In the genomic region with DNA sequence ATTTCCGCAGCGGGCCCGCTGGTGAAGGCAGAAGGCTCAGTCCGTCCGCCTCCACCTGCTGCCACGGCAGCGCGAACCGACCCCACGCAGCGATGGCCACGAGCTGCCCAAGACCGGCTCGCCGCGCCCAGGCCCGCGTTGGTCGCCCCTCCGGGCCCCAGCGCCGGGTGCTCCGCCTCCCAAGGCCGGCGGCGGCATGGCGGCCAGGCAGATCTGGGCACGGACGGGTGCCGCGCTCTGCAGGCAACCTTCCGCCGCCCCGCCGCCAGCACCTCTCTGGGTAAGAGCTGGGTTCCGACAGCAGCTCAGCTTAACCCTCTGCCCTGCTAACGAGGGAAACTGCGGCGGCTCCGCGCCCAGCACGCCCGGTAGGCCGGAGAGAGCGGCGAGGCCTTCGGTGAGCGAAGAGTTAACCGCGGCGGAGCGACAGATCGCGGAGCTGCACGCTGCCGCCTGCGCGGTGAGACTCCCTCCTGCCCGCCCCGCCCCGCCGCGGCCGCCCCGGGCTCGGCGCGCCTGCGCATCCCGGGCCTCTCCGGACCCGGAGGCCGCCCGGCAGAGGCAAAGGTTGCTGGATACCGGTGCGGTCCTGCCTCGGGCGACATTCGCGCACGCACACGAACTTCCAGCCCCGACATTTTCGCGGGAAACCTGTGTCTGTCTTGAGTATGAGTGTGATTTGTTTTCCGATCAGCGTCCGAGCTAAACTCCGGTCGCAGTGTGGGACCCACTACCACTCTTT, we compare ENCODE assay signal across 1 cellular context.
A peak's percentile ranks its signal among the peaks of the same experiment; 100 is the strongest.
TF ChIP-seq lines count a peak whose summit lies in the region.

TSS of gene C1orf53 (plus strand) at position 177 of the 742 bp plus-strand sequence. CDS start at position 197, 20 bp downstream.

TF ChIP-seq in GM12878, 131 proteins besides CTCF, POLR2A, EP300 and RAD21 (continued from another document and continues in another):
- TF ChIP-seq POU2F2 (IDR thresholded peaks at IDR 0.05; ENCODE audit: borderline replicate concordance, low read depth, low read length): no peak
- no peak for TF ChIP-seq SKIL (IDR thresholded peaks at IDR 0.05; ENCODE audit: low read depth, poor library complexity, severe bottlenecking)
- TF ChIP-seq, protein P1, sequence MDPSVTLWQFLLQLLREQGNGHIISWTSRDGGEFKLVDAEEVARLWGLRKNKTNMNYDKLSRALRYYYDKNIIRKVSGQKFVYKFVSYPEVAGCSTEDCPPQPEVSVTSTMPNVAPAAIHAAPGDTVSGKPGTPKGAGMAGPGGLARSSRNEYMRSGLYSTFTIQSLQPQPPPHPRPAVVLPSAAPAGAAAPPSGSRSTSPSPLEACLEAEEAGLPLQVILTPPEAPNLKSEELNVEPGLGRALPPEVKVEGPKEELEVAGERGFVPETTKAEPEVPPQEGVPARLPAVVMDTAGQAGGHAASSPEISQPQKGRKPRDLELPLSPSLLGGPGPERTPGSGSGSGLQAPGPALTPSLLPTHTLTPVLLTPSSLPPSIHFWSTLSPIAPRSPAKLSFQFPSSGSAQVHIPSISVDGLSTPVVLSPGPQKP (IDR thresholded peaks at IDR 0.05; ENCODE audit: low read depth, low read length): no peak; the same call in 1 of the 2 replicates
- no peak for TF ChIP-seq ATF7 (IDR thresholded peaks at IDR 0.05; ENCODE audit: low read depth)
- TF ChIP-seq BMI1 (IDR thresholded peaks at IDR 0.05; ENCODE audit: borderline replicate concordance): no peak
- 0 out of 2 replicates have a peak, but pooled peaks have one; percentile 17 for TF ChIP-seq CREM (IDR thresholded peaks at IDR 0.05; ENCODE audit: low read depth)
- 0 out of 2 replicates have a peak, but pooled peaks have one; percentile 10 for TF ChIP-seq PML (IDR thresholded peaks at IDR 0.05; ENCODE audit: low read length)
- TF ChIP-seq MEF2B (IDR thresholded peaks at IDR 0.05; ENCODE audit: partially characterized antibody, poor library complexity, severe bottlenecking): no peak
- no peak for TF ChIP-seq CREB1 (IDR thresholded peaks at IDR 0.05; ENCODE audit: low read depth)
- TF ChIP-seq ZNF274 (IDR thresholded peaks at IDR 0.05; ENCODE audit: insufficient read depth, insufficient read length): no peak
- TF ChIP-seq JUND (IDR thresholded peaks at IDR 0.05; ENCODE audit: low read depth, low read length): no peak
- TF ChIP-seq, protein P2, sequence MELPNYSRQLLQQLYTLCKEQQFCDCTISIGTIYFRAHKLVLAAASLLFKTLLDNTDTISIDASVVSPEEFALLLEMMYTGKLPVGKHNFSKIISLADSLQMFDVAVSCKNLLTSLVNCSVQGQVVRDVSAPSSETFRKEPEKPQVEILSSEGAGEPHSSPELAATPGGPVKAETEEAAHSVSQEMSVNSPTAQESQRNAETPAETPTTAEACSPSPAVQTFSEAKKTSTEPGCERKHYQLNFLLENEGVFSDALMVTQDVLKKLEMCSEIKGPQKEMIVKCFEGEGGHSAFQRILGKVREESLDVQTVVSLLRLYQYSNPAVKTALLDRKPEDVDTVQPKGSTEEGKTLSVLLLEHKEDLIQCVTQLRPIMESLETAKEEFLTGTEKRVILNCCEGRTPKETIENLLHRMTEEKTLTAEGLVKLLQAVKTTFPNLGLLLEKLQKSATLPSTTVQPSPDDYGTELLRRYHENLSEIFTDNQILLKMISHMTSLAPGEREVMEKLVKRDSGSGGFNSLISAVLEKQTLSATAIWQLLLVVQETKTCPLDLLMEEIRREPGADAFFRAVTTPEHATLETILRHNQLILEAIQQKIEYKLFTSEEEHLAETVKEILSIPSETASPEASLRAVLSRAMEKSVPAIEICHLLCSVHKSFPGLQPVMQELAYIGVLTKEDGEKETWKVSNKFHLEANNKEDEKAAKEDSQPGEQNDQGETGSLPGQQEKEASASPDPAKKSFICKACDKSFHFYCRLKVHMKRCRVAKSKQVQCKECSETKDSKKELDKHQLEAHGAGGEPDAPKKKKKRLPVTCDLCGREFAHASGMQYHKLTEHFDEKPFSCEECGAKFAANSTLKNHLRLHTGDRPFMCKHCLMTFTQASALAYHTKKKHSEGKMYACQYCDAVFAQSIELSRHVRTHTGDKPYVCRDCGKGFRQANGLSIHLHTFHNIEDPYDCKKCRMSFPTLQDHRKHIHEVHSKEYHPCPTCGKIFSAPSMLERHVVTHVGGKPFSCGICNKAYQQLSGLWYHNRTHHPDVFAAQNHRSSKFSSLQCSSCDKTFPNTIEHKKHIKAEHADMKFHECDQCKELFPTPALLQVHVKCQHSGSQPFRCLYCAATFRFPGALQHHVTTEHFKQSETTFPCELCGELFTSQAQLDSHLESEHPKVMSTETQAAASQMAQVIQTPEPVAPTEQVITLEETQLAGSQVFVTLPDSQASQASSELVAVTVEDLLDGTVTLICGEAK (IDR thresholded peaks at IDR 0.05; ENCODE audit: borderline replicate concordance): no peak
- TF ChIP-seq, protein P3, sequence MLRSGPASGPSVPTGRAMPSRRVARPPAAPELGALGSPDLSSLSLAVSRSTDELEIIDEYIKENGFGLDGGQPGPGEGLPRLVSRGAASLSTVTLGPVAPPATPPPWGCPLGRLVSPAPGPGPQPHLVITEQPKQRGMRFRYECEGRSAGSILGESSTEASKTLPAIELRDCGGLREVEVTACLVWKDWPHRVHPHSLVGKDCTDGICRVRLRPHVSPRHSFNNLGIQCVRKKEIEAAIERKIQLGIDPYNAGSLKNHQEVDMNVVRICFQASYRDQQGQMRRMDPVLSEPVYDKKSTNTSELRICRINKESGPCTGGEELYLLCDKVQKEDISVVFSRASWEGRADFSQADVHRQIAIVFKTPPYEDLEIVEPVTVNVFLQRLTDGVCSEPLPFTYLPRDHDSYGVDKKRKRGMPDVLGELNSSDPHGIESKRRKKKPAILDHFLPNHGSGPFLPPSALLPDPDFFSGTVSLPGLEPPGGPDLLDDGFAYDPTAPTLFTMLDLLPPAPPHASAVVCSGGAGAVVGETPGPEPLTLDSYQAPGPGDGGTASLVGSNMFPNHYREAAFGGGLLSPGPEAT (IDR thresholded peaks at IDR 0.05; ENCODE audit: low read depth): 0 out of 2 replicates have a peak, but pooled peaks have one; percentile 33
- TF ChIP-seq POLR2AphosphoS5 (IDR thresholded peaks at IDR 0.05; ENCODE audit: low read length): peak; percentile 47; the same call in 1 of the 2 replicates
- TF ChIP-seq ZNF687 (IDR thresholded peaks at IDR 0.05): peak; percentile 74
- no peak for TF ChIP-seq WRNIP1 (IDR thresholded peaks at IDR 0.05; ENCODE audit: borderline replicate concordance, low read depth, low read length)
- TF ChIP-seq, protein P4, sequence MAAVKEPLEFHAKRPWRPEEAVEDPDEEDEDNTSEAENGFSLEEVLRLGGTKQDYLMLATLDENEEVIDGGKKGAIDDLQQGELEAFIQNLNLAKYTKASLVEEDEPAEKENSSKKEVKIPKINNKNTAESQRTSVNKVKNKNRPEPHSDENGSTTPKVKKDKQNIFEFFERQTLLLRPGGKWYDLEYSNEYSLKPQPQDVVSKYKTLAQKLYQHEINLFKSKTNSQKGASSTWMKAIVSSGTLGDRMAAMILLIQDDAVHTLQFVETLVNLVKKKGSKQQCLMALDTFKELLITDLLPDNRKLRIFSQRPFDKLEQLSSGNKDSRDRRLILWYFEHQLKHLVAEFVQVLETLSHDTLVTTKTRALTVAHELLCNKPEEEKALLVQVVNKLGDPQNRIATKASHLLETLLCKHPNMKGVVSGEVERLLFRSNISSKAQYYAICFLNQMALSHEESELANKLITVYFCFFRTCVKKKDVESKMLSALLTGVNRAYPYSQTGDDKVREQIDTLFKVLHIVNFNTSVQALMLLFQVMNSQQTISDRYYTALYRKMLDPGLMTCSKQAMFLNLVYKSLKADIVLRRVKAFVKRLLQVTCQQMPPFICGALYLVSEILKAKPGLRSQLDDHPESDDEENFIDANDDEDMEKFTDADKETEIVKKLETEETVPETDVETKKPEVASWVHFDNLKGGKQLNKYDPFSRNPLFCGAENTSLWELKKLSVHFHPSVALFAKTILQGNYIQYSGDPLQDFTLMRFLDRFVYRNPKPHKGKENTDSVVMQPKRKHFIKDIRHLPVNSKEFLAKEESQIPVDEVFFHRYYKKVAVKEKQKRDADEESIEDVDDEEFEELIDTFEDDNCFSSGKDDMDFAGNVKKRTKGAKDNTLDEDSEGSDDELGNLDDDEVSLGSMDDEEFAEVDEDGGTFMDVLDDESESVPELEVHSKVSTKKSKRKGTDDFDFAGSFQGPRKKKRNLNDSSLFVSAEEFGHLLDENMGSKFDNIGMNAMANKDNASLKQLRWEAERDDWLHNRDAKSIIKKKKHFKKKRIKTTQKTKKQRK (IDR thresholded peaks at IDR 0.05; ENCODE audit: low read depth, low read length): no peak
- no peak for TF ChIP-seq ZNF384 (IDR thresholded peaks at IDR 0.05; ENCODE audit: borderline replicate concordance, low read depth, low read length)
- TF ChIP-seq, protein P5, sequence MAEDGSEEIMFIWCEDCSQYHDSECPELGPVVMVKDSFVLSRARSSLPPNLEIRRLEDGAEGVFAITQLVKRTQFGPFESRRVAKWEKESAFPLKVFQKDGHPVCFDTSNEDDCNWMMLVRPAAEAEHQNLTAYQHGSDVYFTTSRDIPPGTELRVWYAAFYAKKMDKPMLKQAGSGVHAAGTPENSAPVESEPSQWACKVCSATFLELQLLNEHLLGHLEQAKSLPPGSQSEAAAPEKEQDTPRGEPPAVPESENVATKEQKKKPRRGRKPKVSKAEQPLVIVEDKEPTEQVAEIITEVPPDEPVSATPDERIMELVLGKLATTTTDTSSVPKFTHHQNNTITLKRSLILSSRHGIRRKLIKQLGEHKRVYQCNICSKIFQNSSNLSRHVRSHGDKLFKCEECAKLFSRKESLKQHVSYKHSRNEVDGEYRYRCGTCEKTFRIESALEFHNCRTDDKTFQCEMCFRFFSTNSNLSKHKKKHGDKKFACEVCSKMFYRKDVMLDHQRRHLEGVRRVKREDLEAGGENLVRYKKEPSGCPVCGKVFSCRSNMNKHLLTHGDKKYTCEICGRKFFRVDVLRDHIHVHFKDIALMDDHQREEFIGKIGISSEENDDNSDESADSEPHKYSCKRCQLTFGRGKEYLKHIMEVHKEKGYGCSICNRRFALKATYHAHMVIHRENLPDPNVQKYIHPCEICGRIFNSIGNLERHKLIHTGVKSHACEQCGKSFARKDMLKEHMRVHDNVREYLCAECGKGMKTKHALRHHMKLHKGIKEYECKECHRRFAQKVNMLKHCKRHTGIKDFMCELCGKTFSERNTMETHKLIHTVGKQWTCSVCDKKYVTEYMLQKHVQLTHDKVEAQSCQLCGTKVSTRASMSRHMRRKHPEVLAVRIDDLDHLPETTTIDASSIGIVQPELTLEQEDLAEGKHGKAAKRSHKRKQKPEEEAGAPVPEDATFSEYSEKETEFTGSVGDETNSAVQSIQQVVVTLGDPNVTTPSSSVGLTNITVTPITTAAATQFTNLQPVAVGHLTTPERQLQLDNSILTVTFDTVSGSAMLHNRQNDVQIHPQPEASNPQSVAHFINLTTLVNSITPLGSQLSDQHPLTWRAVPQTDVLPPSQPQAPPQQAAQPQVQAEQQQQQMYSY (CRISPR knock-in tag; IDR thresholded peaks at IDR 0.05): no peak
- TF ChIP-seq, protein P6, sequence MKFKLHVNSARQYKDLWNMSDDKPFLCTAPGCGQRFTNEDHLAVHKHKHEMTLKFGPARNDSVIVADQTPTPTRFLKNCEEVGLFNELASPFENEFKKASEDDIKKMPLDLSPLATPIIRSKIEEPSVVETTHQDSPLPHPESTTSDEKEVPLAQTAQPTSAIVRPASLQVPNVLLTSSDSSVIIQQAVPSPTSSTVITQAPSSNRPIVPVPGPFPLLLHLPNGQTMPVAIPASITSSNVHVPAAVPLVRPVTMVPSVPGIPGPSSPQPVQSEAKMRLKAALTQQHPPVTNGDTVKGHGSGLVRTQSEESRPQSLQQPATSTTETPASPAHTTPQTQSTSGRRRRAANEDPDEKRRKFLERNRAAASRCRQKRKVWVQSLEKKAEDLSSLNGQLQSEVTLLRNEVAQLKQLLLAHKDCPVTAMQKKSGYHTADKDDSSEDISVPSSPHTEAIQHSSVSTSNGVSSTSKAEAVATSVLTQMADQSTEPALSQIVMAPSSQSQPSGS (IDR thresholded peaks at IDR 0.05; ENCODE audit: low read length): no peak
- TF ChIP-seq MYB (IDR thresholded peaks at IDR 0.05; ENCODE audit: borderline replicate concordance, low read depth, low read length): no peak
- no peak for TF ChIP-seq SUPT20H (IDR thresholded peaks at IDR 0.05; ENCODE audit: borderline replicate concordance, control insufficient read depth, low read depth, low read length)
- no peak for TF ChIP-seq MYC (IDR thresholded peaks at IDR 0.05; ENCODE audit: insufficient read depth, insufficient read length, insufficient replicate concordance, low read length, severe bottlenecking)
- TF ChIP-seq MEF2A (IDR thresholded peaks at IDR 0.05; ENCODE audit: insufficient read depth, low read depth, low read length): no peak
- TF ChIP-seq RUNX3 (IDR thresholded peaks at IDR 0.05; ENCODE audit: low read length): peak; percentile 62; the same call in 1 of the 2 replicates
